ENCODE assay signal across 8 cellular contexts in the genomic region with DNA sequence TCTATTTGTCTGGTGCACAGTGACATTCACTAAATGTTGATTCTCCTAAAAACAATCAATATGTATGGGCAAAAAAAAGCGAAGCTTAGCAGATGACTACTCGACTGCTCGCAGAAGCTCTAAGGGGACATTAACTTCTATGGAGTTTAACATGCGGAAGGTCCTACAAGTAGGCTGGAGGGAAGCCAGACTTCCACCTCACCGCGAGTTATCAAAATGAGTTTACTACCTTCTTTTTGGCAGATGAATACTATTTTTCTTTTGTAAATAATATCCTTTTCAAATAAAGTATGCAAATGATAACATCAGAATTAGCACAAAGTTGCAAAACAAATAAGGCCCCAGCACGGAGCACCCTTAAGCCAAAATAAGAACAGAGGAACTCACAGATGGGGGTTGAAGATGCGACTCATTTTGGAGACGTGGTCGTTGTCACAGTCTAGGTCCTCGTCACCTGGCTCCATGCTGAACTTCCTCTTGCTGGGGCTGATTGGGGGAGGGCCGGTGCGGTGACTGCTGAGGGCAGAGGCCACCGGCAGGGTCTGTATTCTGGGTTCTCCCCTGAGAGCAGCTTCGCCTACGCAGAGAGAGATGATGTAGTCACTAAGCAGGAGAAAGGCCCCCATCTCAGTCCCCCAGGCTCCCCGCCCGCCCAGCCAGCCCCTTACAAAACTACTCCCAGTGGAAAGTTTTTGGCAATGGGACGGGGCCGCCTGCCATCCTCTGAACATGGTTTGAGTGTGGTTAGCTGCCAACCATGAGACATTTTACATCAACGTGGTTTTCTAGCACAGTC. TPM values are rescaled to one million over a fixed set of nuclear protein-coding genes. Genes with fewer than 3 reads are reported as not detected.
DNase-seq lines count a peak whose midpoint lies in the region; ATAC-seq and TF ChIP-seq lines count a peak whose summit lies in the region.

No MANE protein-coding gene starts in this region.

- TSS peak; percentile 31 for BruUV-seq in OCI-LY7 (replicated peaks; lab: Mats Ljungman, UMichigan)

- H3K4me1 ChIP-seq in OCI-LY7 (ENCODE audit: insufficient read depth, low read length, poor library complexity, severe bottlenecking) (peaks cover 77% of the 10 kb centered on the region), esophagus squamous epithelium (peaks cover 25 to 71% (median 34%) of the 10 kb centered on the region in 3 donors), rectal smooth muscle tissue (ENCODE audit: control insufficient read depth, insufficient read depth, low read length) (peaks cover 32% of the 10 kb centered on the region)

- intact Hi-C loops in OCI-LY7 (cut with micrococcal nuclease; ENCODE audit: unreplicated experiment) (loop anchor here (1.0 to 5.0 kb wide), 2 partner anchors 41 to 121 kb away; no protein-coding TSS in a partner anchor), esophagus squamous epithelium (cut with DNase I) (no loop called here)

- H3K27ac ChIP-seq in OCI-LY7 (ENCODE audit: low read depth, low read length, poor library complexity, severe bottlenecking) (peak overlapping the region; percentile 91), esophagus squamous epithelium (peak overlapping the region; percentile 57 to 90 (median 80)), rectal smooth muscle tissue (ENCODE audit: low read depth, low read length) (peak overlapping the region; percentile 40)

- H4K20me1 ChIP-seq in OCI-LY7 (ENCODE audit: insufficient read depth, low read length), result no peaks in the 10 kb centered on the region

- H2AFZ ChIP-seq in OCI-LY7 (ENCODE audit: low read length), result peak overlapping the region; percentile 59; the same call in 1 of the 2 replicates

- no peaks in the 10 kb centered on the region for H3K9me2 ChIP-seq in OCI-LY7 (ENCODE audit: insufficient read depth, low read length)

- DNase-seq in OCI-LY7 (ENCODE audit: low spot score) (peak; percentile 92), esophagus squamous epithelium (lab: John Stamatoyannopoulos, UW) (no peak), NCI-H1694 treated with DMSO at 0.1 percent for 48 hours (lab: John Stamatoyannopoulos, UW) (no peak), NCI-H2029 treated with DMSO at 0.1 percent for 48 hours (lab: John Stamatoyannopoulos, UW) (no peak), HuH-7 (ENCODE audit: low spot score) (no peak)

- H3K4me3 ChIP-seq in OCI-LY7 (ENCODE audit: low read depth, low read length, poor library complexity, severe bottlenecking), result peak overlapping the region; percentile 52
- no peak overlapping the region for H3K4me3 ChIP-seq in esophagus squamous epithelium
- no peak overlapping the region for H3K4me3 ChIP-seq in rectal smooth muscle tissue (ENCODE audit: low read length)

- ATAC-seq in GM18861 (IDR thresholded peaks at IDR 0.05; ENCODE audit: unreplicated experiment) (peak; percentile 79), HG02610 (IDR thresholded peaks at IDR 0.05; ENCODE audit: unreplicated experiment) (peak; percentile 84)

- H3K27me3 ChIP-seq in esophagus squamous epithelium, result no peaks in the 10 kb centered on the region
- no peaks in the 10 kb centered on the region for H3K27me3 ChIP-seq in rectal smooth muscle tissue (ENCODE audit: control insufficient read depth, insufficient read depth, low read length)

- TF ChIP-seq CTCF in OCI-LY7 (conservative IDR thresholded peaks at IDR 0.05; ENCODE audit: low read length), result no peak
- TF ChIP-seq CTCF in esophagus squamous epithelium (IDR thresholded peaks at IDR 0.05), result no peak

- H3K36me3 ChIP-seq in OCI-LY7 (ENCODE audit: insufficient read depth, low read length), result peaks cover 48% of the 10 kb centered on the region
- H3K36me3 ChIP-seq in esophagus squamous epithelium, result peaks cover 0 to 28% (median 0%) of the 10 kb centered on the region in 3 donors
- H3K36me3 ChIP-seq in rectal smooth muscle tissue (ENCODE audit: control insufficient read depth, insufficient read depth, low read length), result peaks cover 6% of the 10 kb centered on the region

- H3K79me2 ChIP-seq in OCI-LY7 (ENCODE audit: insufficient read depth, low read depth, low read length), result peaks cover 86% of the 10 kb centered on the region

- no peak overlapping the region for H3K9ac ChIP-seq in rectal smooth muscle tissue (ENCODE audit: low read length)

- H3K4me2 ChIP-seq in OCI-LY7 (ENCODE audit: low read length), result peak overlapping the region; percentile 88

- POLR2A ChIA-PET in OCI-LY7 (lab: Charles Lee), result interaction anchor here (0.6 to 2.3 kb wide), 8 partner anchors 11 to 42 kb away, joined by 3 to 7 read pairs (median 3); a partner anchor contains a TSS

- TF ChIP-seq POLR2A in esophagus squamous epithelium (IDR thresholded peaks at IDR 0.05), result no peak

- H3K9me3 ChIP-seq in OCI-LY7 (ENCODE audit: low read length) (peaks cover 2% of the 10 kb centered on the region; the same call in 1 of the 2 replicates), esophagus squamous epithelium (no peaks in the 10 kb centered on the region)

- WGBS in esophagus squamous epithelium, 2 donors, result 49 to 64% methylated on average over 16 to 17 of the region's 21 CpGs

- CTCF ChIA-PET in OCI-LY7 (lab: Charles Lee; ENCODE audit: unreplicated experiment), result no interaction called here

RNA-seq across cellular contexts. Expression of a gene that starts 42.1 kb away (rescaled TPM):
- 27.9 and 36.1 TPM in 2 replicates for total RNA-seq in OCI-LY7 (2014; rRNA removed; shearing (Covaris generic))
- 55.9 and 74.5 TPM in 2 replicates for total RNA-seq in OCI-LY7 (2022)
- total RNA-seq in esophagus squamous epithelium, result 10 to 100 TPM; 31.8 to 50.0 (median 44.5) TPM

Comparison
In these comparisons a context has a peak if more than half of its experiments do, and no peak if none do; other contexts are left out.
1. H3K27ac ChIP-seq: peak in every context shown above with its lines; median percentile 91 in OCI-LY7; 80 in esophagus squamous epithelium; 40 in rectal smooth muscle tissue.